In the genomic region with DNA sequence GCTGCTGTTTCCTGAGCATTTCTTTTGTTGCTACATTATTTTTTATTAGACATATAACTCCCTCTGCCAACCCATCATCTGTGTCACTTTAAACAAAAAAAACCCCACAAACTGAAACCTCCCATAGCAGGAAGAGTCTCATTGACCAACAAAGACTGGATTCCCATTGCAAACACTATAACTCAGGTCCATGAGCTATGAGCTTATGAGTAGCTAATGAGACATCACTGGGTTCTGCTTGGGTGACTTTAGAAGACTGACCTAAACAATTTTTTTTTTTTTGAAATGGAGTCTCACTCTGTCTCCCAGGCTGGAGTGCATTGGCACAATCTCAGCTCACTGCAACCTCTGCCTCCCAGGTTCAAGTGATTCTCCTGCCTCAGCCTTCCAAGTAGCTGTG, we compare ENCODE assay signal across 24 cellular contexts.
"Had no signal": no experiment of that assay in that cellular context is flagged by ENCODE, and none has a peak within 500 bp of the region (broad histone marks: within the 10 kb centered on the region; RNA-seq: fewer than 3 reads in every experiment).

No MANE protein-coding gene starts in this region.

- H3K36me3 ChIP-seq: gastrocnemius medialis, heart left ventricle, lower lobe of right lung, right lobe of liver, suprapubic skin, transverse colon, upper lobe of right lung, uterus had no signal

- H3K4me3 ChIP-seq: coronary artery, gastrocnemius medialis, heart left ventricle, hepatocyte, lower lobe of right lung, psoas muscle, right lobe of liver, suprapubic skin, transverse colon, upper lobe of right lung, uterus had no signal

- H3K9me3 ChIP-seq: gastrocnemius medialis, heart left ventricle, lower lobe of right lung, psoas muscle, right lobe of liver, suprapubic skin, transverse colon, upper lobe of right lung, uterus had no signal

- H3K79me2 ChIP-seq: hepatocyte had no signal

- H3K4me1 ChIP-seq: gastrocnemius medialis, heart left ventricle, lower lobe of right lung, psoas muscle, right lobe of liver, suprapubic skin, transverse colon, upper lobe of right lung, uterus had no signal

- H3K4me2 ChIP-seq: hepatocyte had no signal

- ATAC-seq: gastrocnemius medialis; heart left ventricle; left ventricle myocardium superior; lower lobe of right lung; naive thymus-derived CD8-positive, alpha-beta T cell; psoas muscle; right lobe of liver; stimulated activated naive B cell treated with anti-CD40 and anti-IgM and Interleukin-4, amounts not matched to agents 10 μg/mL and 1 μg/mL and 100 μg/mL, for 72 hours; upper lobe of right lung had no signal

- H3K27ac ChIP-seq: coronary artery, gastrocnemius medialis, heart left ventricle, hepatocyte, lower lobe of right lung, psoas muscle, right lobe of liver, suprapubic skin, transverse colon, upper lobe of right lung, uterus had no signal

- H3K27me3 ChIP-seq: gastrocnemius medialis, heart left ventricle, hepatocyte, right lobe of liver, suprapubic skin, transverse colon, upper lobe of right lung, uterus had no signal

- DNase-seq: dermis blood vessel endothelial cell; effector memory CD4-positive, alpha-beta T cell; erythroblast; gastrocnemius medialis; heart left ventricle; left ventricle myocardium superior; lower lobe of right lung; naive thymus-derived CD8-positive, alpha-beta T cell; nephron progenitor cell; nucleus accumbens; posterior cingulate gyrus; psoas muscle; retina; right lobe of liver; small intestine; stimulated activated CD4-positive, alpha-beta T cell treated with anti-CD3 and anti-CD28 coated beads, Interleukin-15, amount 100 ng/mL, for 24 hours; stimulated activated CD4-positive, alpha-beta T cell treated with anti-CD3 and anti-CD28 coated beads, Interleukin-2, amount 100 ng/mL, for 48 hours; stimulated activated naive B cell treated with anti-CD40 and anti-IgM and Interleukin-4, amounts not matched to agents 10 μg/mL and 1 μg/mL and 100 μg/mL, for 72 hours; transverse colon; upper lobe of right lung; uterus had no signal

- H2AFZ ChIP-seq: hepatocyte had no signal
